8 cellular contexts compared by ENCODE assay signal in the genomic region with DNA sequence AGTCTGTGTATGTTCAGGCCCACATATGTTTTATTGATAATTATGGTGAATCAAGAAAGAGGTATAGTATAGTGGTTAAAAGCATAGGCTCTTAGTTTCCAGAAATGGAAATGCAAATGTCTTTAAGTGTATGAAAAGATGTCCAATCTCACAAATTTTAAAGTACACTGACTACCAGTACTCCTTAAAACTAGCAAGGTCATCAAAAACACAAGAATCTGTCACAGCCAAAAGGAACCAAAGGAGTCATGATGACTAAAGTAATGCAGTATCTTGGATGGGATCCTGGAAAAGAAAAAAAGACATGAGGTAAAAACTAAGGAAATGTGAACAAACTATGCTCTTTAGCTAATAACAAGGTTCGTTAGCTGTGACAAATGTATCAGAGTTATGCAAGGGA. TPM values are rescaled to one million over a fixed set of nuclear protein-coding genes. Genes with fewer than 3 reads are reported as not detected.
DNase-seq lines count a peak whose midpoint lies in the region; ATAC-seq and TF ChIP-seq lines count a peak whose summit lies in the region.

No MANE protein-coding gene starts in this region.

- no peaks in the 10 kb centered on the region for H3F3A ChIP-seq in smooth muscle cell (ENCODE audit: low read depth)

- POLR2A ChIA-PET in WTC11 (lab: Charles Lee) = no interaction called here

- peak overlapping the region; percentile 95 for H3K27ac Mint-ChIP-seq in T-helper 2 cell treated with Interferon-gamma antibody and Interleukin-4, amounts not matched to agents 5 μg/mL and 100 μg/mL, for 36 hours
- H3K27ac Mint-ChIP-seq in WTC11 = no peak overlapping the region

- no peaks in the 10 kb centered on the region for H3K9me3 ChIP-seq in fibroblast of lung (ENCODE audit: control insufficient read depth, insufficient read depth, low read depth, low read length)
- no peaks in the 10 kb centered on the region for H3K9me3 ChIP-seq in smooth muscle cell (replicated peaks; ENCODE audit: low read depth)

- H2AFZ ChIP-seq in fibroblast of lung (ENCODE audit: low read length) = peak overlapping the region; percentile 75
- H2AFZ ChIP-seq in smooth muscle cell (ENCODE audit: low read depth) = peak overlapping the region; percentile 51

- H3K27ac ChIP-seq in fibroblast of lung (ENCODE audit: insufficient read depth, low read length) = no peak overlapping the region
- no peak overlapping the region for H3K27ac ChIP-seq in smooth muscle cell (ENCODE audit: low read depth)

- ATAC-seq in WTC11 (no peak), GM19324 (IDR thresholded peaks at IDR 0.05; ENCODE audit: low FRiP score, unreplicated experiment) (no peak), HG03095 (IDR thresholded peaks at IDR 0.05; ENCODE audit: unreplicated experiment) (no peak)

- H3K79me2 ChIP-seq in fibroblast of lung (ENCODE audit: control insufficient read depth, insufficient read depth, low read length) = peaks cover 7% of the 10 kb centered on the region
- peaks cover 8% of the 10 kb centered on the region for H3K79me2 ChIP-seq in smooth muscle cell (ENCODE audit: low read depth)

- H3K4me1 ChIP-seq in fibroblast of lung (ENCODE audit: control insufficient read depth, extremely low read depth, insufficient read depth, low read length) = no peaks in the 10 kb centered on the region
- H3K4me1 ChIP-seq in smooth muscle cell (ENCODE audit: low read depth) = peaks cover 5% of the 10 kb centered on the region

- H3K36me3 ChIP-seq in fibroblast of lung (ENCODE audit: control insufficient read depth, insufficient read depth, low read length) (no peaks in the 10 kb centered on the region), smooth muscle cell (ENCODE audit: low read depth) (no peaks in the 10 kb centered on the region)

- TF ChIP-seq CTCF in WTC11 (IDR thresholded peaks at IDR 0.05) (no peak), fibroblast of lung (conservative IDR thresholded peaks at IDR 0.05 in 1 of 2, IDR thresholded peaks at IDR 0.05 in 1 of 2; ENCODE audit: low read depth in 1 of 2, low read length in 2 of 2) (no peak), smooth muscle cell (IDR thresholded peaks at IDR 0.05; ENCODE audit: borderline replicate concordance, insufficient read depth, poor library complexity, severe bottlenecking) (no peak)

- H3K36me3 Mint-ChIP-seq in T-helper 2 cell treated with Interferon-gamma antibody and Interleukin-4, amounts not matched to agents 5 μg/mL and 100 μg/mL, for 36 hours (ENCODE audit: low read depth) = peaks cover 26% of the 10 kb centered on the region
- peaks cover 23% of the 10 kb centered on the region for H3K36me3 Mint-ChIP-seq in WTC11

- H3K9me3 Mint-ChIP-seq in T-helper 2 cell treated with Interferon-gamma antibody and Interleukin-4, amounts not matched to agents 5 μg/mL and 100 μg/mL, for 36 hours = no peaks in the 10 kb centered on the region
- no peaks in the 10 kb centered on the region for H3K9me3 Mint-ChIP-seq in WTC11

- H3K4me3 Mint-ChIP-seq in T-helper 2 cell treated with Interferon-gamma antibody and Interleukin-4, amounts not matched to agents 5 μg/mL and 100 μg/mL, for 36 hours = peak overlapping the region; percentile 97
- 0 out of 2 replicates have a peak overlapping the region, but pooled peaks have one; percentile 99 for H3K4me3 Mint-ChIP-seq in WTC11

- H4K20me1 ChIP-seq in fibroblast of lung (ENCODE audit: control insufficient read depth, extremely low read depth, insufficient read depth, low read length) (no peaks in the 10 kb centered on the region), smooth muscle cell (ENCODE audit: low read depth) (no peaks in the 10 kb centered on the region)

- 82% methylated on average over 1 of the region's 1 CpG for WGBS in smooth muscle cell (ENCODE audit: low lambda C conversion rate)

- H3K4me1 Mint-ChIP-seq in T-helper 2 cell treated with Interferon-gamma antibody and Interleukin-4, amounts not matched to agents 5 μg/mL and 100 μg/mL, for 36 hours (ENCODE audit: low read depth) = peaks cover 16% of the 10 kb centered on the region
- H3K4me1 Mint-ChIP-seq in WTC11 = peaks cover 8% of the 10 kb centered on the region

- H3K9ac ChIP-seq in fibroblast of lung (ENCODE audit: insufficient read depth, low read length) = no peak overlapping the region
- no peak overlapping the region for H3K9ac ChIP-seq in smooth muscle cell (ENCODE audit: low read depth)

- no peak for DNase-seq in T-helper 2 cell treated with Interferon-gamma antibody and Interleukin-4, amounts not matched to agents 5 μg/mL and 100 μg/mL, for 36 hours (ENCODE audit: low spot score)
- DNase-seq in T-helper 2 cell (no peak), WTC11 (ENCODE audit: low spot score) (no peak), fibroblast of lung (ENCODE audit: low read depth in 2 of 2) (peak in 1 of 2 donors; percentile 6), smooth muscle cell (lab: John Stamatoyannopoulos, UW; ENCODE audit: unreplicated experiment) (no peak), HuH-7.5 (ENCODE audit: low spot score) (no peak)

- CTCF ChIA-PET in WTC11 (lab: Charles Lee) = interaction anchor here (0.6 to 1.2 kb wide), 3 partner anchors 153 to 536 kb away, joined by 3 to 4 read pairs (median 4); no protein-coding TSS in a partner anchor

- H3K27me3 Mint-ChIP-seq in T-helper 2 cell treated with Interferon-gamma antibody and Interleukin-4, amounts not matched to agents 5 μg/mL and 100 μg/mL, for 36 hours (ENCODE audit: low read depth) = no peaks in the 10 kb centered on the region
- H3K27me3 Mint-ChIP-seq in WTC11 (ENCODE audit: low read depth) = no peaks in the 10 kb centered on the region

- peak overlapping the region in 1 of 4 experiments; percentile 81 for H3K4me3 ChIP-seq in fibroblast of lung (replicated peaks in 1 of 4; ENCODE audit: control extremely low read depth in 1 of 4, insufficient read depth in 1 of 4, low read depth in 3 of 4, low read length in 4 of 4)
- peak overlapping the region; percentile 70 for H3K4me3 ChIP-seq in smooth muscle cell

- no peaks in the 10 kb centered on the region for H3K27me3 ChIP-seq in fibroblast of lung (ENCODE audit: control insufficient read depth, insufficient read depth, low read length)
- H3K27me3 ChIP-seq in smooth muscle cell (ENCODE audit: low read depth) = no peaks in the 10 kb centered on the region

- H3K4me2 ChIP-seq in fibroblast of lung (ENCODE audit: extremely low read depth, insufficient read depth, low read length) (no peak overlapping the region), smooth muscle cell (peak overlapping the region; percentile 82)

TF ChIP-seq in WTC11, 78 proteins besides CTCF, POLR2A, EP300 and RAD21 (continues in another document):
- no peak for TF ChIP-seq CBFB (CRISPR knock-in tag; IDR thresholded peaks at IDR 0.05; ENCODE audit: low read depth)
- TF ChIP-seq, protein P1, sequence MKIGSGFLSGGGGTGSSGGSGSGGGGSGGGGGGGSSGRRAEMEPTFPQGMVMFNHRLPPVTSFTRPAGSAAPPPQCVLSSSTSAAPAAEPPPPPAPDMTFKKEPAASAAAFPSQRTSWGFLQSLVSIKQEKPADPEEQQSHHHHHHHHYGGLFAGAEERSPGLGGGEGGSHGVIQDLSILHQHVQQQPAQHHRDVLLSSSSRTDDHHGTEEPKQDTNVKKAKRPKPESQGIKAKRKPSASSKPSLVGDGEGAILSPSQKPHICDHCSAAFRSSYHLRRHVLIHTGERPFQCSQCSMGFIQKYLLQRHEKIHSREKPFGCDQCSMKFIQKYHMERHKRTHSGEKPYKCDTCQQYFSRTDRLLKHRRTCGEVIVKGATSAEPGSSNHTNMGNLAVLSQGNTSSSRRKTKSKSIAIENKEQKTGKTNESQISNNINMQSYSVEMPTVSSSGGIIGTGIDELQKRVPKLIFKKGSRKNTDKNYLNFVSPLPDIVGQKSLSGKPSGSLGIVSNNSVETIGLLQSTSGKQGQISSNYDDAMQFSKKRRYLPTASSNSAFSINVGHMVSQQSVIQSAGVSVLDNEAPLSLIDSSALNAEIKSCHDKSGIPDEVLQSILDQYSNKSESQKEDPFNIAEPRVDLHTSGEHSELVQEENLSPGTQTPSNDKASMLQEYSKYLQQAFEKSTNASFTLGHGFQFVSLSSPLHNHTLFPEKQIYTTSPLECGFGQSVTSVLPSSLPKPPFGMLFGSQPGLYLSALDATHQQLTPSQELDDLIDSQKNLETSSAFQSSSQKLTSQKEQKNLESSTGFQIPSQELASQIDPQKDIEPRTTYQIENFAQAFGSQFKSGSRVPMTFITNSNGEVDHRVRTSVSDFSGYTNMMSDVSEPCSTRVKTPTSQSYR (CRISPR knock-in tag; IDR thresholded peaks at IDR 0.05) = no peak
- TF ChIP-seq, protein P2, sequence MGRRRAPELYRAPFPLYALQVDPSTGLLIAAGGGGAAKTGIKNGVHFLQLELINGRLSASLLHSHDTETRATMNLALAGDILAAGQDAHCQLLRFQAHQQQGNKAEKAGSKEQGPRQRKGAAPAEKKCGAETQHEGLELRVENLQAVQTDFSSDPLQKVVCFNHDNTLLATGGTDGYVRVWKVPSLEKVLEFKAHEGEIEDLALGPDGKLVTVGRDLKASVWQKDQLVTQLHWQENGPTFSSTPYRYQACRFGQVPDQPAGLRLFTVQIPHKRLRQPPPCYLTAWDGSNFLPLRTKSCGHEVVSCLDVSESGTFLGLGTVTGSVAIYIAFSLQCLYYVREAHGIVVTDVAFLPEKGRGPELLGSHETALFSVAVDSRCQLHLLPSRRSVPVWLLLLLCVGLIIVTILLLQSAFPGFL (CRISPR knock-in tag; IDR thresholded peaks at IDR 0.05; ENCODE audit: borderline replicate concordance) = no peak
- TF ChIP-seq, protein P3, sequence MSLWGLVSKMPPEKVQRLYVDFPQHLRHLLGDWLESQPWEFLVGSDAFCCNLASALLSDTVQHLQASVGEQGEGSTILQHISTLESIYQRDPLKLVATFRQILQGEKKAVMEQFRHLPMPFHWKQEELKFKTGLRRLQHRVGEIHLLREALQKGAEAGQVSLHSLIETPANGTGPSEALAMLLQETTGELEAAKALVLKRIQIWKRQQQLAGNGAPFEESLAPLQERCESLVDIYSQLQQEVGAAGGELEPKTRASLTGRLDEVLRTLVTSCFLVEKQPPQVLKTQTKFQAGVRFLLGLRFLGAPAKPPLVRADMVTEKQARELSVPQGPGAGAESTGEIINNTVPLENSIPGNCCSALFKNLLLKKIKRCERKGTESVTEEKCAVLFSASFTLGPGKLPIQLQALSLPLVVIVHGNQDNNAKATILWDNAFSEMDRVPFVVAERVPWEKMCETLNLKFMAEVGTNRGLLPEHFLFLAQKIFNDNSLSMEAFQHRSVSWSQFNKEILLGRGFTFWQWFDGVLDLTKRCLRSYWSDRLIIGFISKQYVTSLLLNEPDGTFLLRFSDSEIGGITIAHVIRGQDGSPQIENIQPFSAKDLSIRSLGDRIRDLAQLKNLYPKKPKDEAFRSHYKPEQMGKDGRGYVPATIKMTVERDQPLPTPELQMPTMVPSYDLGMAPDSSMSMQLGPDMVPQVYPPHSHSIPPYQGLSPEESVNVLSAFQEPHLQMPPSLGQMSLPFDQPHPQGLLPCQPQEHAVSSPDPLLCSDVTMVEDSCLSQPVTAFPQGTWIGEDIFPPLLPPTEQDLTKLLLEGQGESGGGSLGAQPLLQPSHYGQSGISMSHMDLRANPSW (CRISPR knock-in tag; conservative IDR thresholded peaks at IDR 0.05; ENCODE audit: low read depth) = no peak

RNA-seq across cellular contexts. Expression of a gene that starts 0.7 kb away (rescaled TPM):
- total RNA-seq in WTC11 (2021) = 20.6 to 24.6 TPM (median 22.0 TPM) in 3 replicates
- 12.6 and 13.2 TPM in 2 replicates for total RNA-seq in fibroblast of lung
- polyA plus RNA-seq in fibroblast of lung = 6.8 and 9.1 TPM in 2 replicates
- 5.7 and 6.8 TPM in 2 replicates for polyA plus RNA-seq in fibroblast of lung (2012)
- 1.5 TPM in 1 of 2 replicates, not detected in the other for polyA minus RNA-seq in fibroblast of lung (ENCODE audit: low replicate concordance)
- 12.1 TPM in 2 replicates for total RNA-seq in smooth muscle cell
- 6.5 and 13.8 TPM in 2 replicates for polyA plus RNA-seq in smooth muscle cell
